ENCODE assay signal across 11 cellular contexts in genomic region chr3:123071146-123071545, GRCh38. TPM values are rescaled to one million over a fixed set of nuclear protein-coding genes. Genes with fewer than 3 reads are reported as not detected.
A peak's percentile ranks its signal among the peaks of the same experiment; 100 is the strongest.
DNase-seq lines count a peak whose midpoint lies in the region; ATAC-seq and TF ChIP-seq lines count a peak whose summit lies in the region.
"Had no signal": no experiment of that assay in that cellular context is flagged by ENCODE, and none has a peak within 500 bp of the region (broad histone marks: within the 10 kb centered on the region; RNA-seq: fewer than 3 reads in every experiment).

No MANE protein-coding gene starts in this region.

- ATAC-seq in HG03354 (IDR thresholded peaks at IDR 0.05; ENCODE audit: poor library complexity, severe bottlenecking, unreplicated experiment), result no peak
- ATAC-seq: activated CD4-positive, CD25-positive, alpha-beta regulatory T cell treated with anti-CD3 and anti-CD28 coated beads, Interleukin-2, amount 50 U/mL, for 24 hours had no signal

- H3K27ac ChIP-seq in Karpas-422 (ENCODE audit: low read length), result no peak overlapping the region

- H4K20me1 ChIP-seq in Karpas-422 (ENCODE audit: insufficient read depth, low read depth, low read length), result peaks cover 35% of the 10 kb centered on the region; the same call in 1 of the 2 replicates

- H3K4me3 ChIP-seq in Karpas-422 (ENCODE audit: low read length) (no peak overlapping the region), cardiac fibroblast (replicated peaks in 1 of 2; ENCODE audit: low read depth in 2 of 2, low read length in 2 of 2) (no peak overlapping the region)

- peaks cover 15% of the 10 kb centered on the region for H3K27me3 Mint-ChIP-seq in nephron (ENCODE audit: low read depth)

- no peaks in the 10 kb centered on the region for H3K36me3 ChIP-seq in Karpas-422 (ENCODE audit: insufficient read depth, low read length)

- no peak overlapping the region for H2AFZ ChIP-seq in Karpas-422 (ENCODE audit: low read length)

- no peaks in the 10 kb centered on the region for H3K9me2 ChIP-seq in Karpas-422 (replicated peaks; ENCODE audit: insufficient read depth, low read length)

- no peaks in the 10 kb centered on the region for H3K9me3 ChIP-seq in Karpas-422 (ENCODE audit: low read length)

- peaks cover 60% of the 10 kb centered on the region for H3K4me1 Mint-ChIP-seq in nephron

- TF ChIP-seq CTCF in cardiac fibroblast (IDR thresholded peaks at IDR 0.05; ENCODE audit: low read depth, low read length) (peak; percentile 25), nephron (IDR thresholded peaks at IDR 0.05; ENCODE audit: unreplicated experiment in 3 of 3) (peak; percentile 13 to 42 (median 36)), GM20000 (IDR thresholded peaks at IDR 0.05; ENCODE audit: extremely low read depth, missing control alignments) (no peak)

- peak overlapping the region in 2 of 3 experiments; percentile 17 to 86 for H3K27ac Mint-ChIP-seq in nephron

- H3K9me3 Mint-ChIP-seq in nephron, result no peaks in the 10 kb centered on the region

- H3K9ac ChIP-seq in Karpas-422 (ENCODE audit: low read length), result no peak overlapping the region

- H3K4me1 ChIP-seq in Karpas-422 (ENCODE audit: low read length), result peaks cover 18% of the 10 kb centered on the region

- H3K36me3 Mint-ChIP-seq in nephron (ENCODE audit: low read depth), result no peaks in the 10 kb centered on the region

- peak; percentile 66 for DNase-seq in DMS79 treated with DMSO at 0.1 percent for 48 hours (lab: John Stamatoyannopoulos, UW)
- DNase-seq in Karpas-422, result peak; percentile 52
- DNase-seq in cardiac fibroblast (ENCODE audit: low read depth in 2 of 2), result peak in 1 of 2 donors; percentile 44
- DNase-seq in GM20000 (ENCODE audit: low spot score), result no peak
- no peak for DNase-seq in MV-4-11 (lab: John Stamatoyannopoulos, UW)
- DNase-seq in nucleus accumbens (lab: John Stamatoyannopoulos, UW), result no peak
- DNase-seq: KG1; stimulated activated CD4-positive, alpha-beta T cell treated with anti-CD3 and anti-CD28 coated beads, Interleukin-12 subunit alpha, Interleukin-12 subunit beta, amount 100 ng/mL, for 4 hours had no signal

- no peak overlapping the region for H3K4me2 ChIP-seq in Karpas-422 (ENCODE audit: low read depth, low read length, poor library complexity, severe bottlenecking)

- peak overlapping the region in 1 of 3 experiments; percentile 47 for H3K4me3 Mint-ChIP-seq in nephron

- H3K27me3 ChIP-seq in Karpas-422 (ENCODE audit: low read length), result no peaks in the 10 kb centered on the region

- H3K79me2 ChIP-seq in Karpas-422 (ENCODE audit: low read length), result peaks cover 60% of the 10 kb centered on the region

RNA-seq across cellular contexts. Expression of gene PDIA5, which starts 4.3 kb away (rescaled TPM):
- 6.3 and 7.9 TPM in 2 replicates for total RNA-seq in Karpas-422 (2014; rRNA removed; shearing (Covaris generic); ENCODE audit: low replicate concordance)

RNA-seq across cellular contexts. Expression of gene SEMA5B, which starts 43.6 kb away (rescaled TPM):
- not detected in 2 replicates for total RNA-seq in Karpas-422 (2014; rRNA removed; shearing (Covaris generic); ENCODE audit: low replicate concordance)

Comparison
In these comparisons a context has a peak if more than half of its experiments do, and no peak if none do; other contexts are left out.
1. DNase-seq: peak in DMS79 treated with DMSO at 0.1 percent for 48 hours (single experiment) and Karpas-422 (single experiment); none in GM20000 (single experiment), MV-4-11 (single experiment) and nucleus accumbens (0 of 56).